In the genomic region with DNA sequence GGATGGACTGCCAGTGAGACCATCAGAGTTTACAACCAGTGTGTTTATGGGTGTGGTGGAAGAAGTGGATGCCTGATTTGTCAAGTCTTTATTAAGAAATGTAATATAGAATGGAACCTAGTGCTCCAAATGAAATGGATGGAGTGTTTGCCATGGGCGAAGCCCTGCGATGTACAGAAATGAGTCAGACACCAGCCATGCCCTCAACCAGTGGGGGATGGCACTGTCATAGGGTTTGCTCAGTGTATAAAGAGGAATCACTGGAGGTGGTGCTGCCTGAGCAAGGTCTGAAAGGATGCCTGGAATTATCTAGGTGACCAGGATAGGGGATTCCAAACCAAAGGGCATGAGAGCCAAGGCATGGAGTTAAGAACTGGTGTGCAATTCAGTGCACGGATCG, we compare ENCODE assay signal across 23 cellular contexts.
"Had no signal": no experiment of that assay in that cellular context is flagged by ENCODE, and none has a peak within 500 bp of the region (broad histone marks: within the 10 kb centered on the region; RNA-seq: fewer than 3 reads in every experiment).

No MANE protein-coding gene starts in this region.

- H3K27ac ChIP-seq: ascending aorta, body of pancreas had no signal

- H3K4me1 Mint-ChIP-seq: activated CD4-positive, alpha-beta T cell treated with anti-CD3 and anti-CD28 coated beads, Interleukin-2, amount 10 ng/mL, durations not matched to agents 7 days and 5 days; activated naive CD8-positive, alpha-beta T cell treated with anti-CD3 and anti-CD28 coated beads, Interleukin-2, amount 50 U/mL, for 24 hours; central memory CD8-positive, alpha-beta T cell; T-helper 17 cell had no signal

- H3K36me3 Mint-ChIP-seq: activated CD4-positive, alpha-beta memory T cell treated with anti-CD3 and anti-CD28 coated beads for 36 hours; activated naive CD4-positive, alpha-beta T cell treated with anti-CD3 and anti-CD28 coated beads, Interleukin-2, amount 50 U/mL, for 72 hours had no signal

- H3K4me3 Mint-ChIP-seq: activated CD4-positive, alpha-beta memory T cell treated with anti-CD3 and anti-CD28 coated beads for 36 hours; activated CD4-positive, alpha-beta T cell treated with anti-CD3 and anti-CD28 coated beads, Interleukin-2, amount 10 ng/mL, durations not matched to agents 7 days and 5 days; activated naive CD8-positive, alpha-beta T cell treated with anti-CD3 and anti-CD28 coated beads, Interleukin-2, amount 50 U/mL, for 24 hours; activated T-cell treated with anti-CD3 and anti-CD28 coated beads, Interleukin-2, amount 50 U/mL, for 4 hours; central memory CD8-positive, alpha-beta T cell; T-helper 17 cell had no signal

- ATAC-seq: activated naive CD4-positive, alpha-beta T cell treated with anti-CD3 and anti-CD28 coated beads, Interleukin-2, amount 50 U/mL, for 72 hours; activated naive CD8-positive, alpha-beta T cell treated with anti-CD3 and anti-CD28 coated beads, Interleukin-2, amount 50 U/mL, for 24 hours; activated T-cell treated with anti-CD3 and anti-CD28 coated beads, Interleukin-2, amount 50 U/mL, for 4 hours; body of pancreas; T-helper 17 cell had no signal

- H3K27ac Mint-ChIP-seq: activated CD4-positive, alpha-beta memory T cell treated with anti-CD3 and anti-CD28 coated beads for 36 hours; activated CD4-positive, alpha-beta T cell treated with anti-CD3 and anti-CD28 coated beads, Interleukin-2, amount 10 ng/mL, durations not matched to agents 7 days and 5 days; activated naive CD4-positive, alpha-beta T cell treated with anti-CD3 and anti-CD28 coated beads, Interleukin-2, amount 50 U/mL, for 72 hours; activated naive CD8-positive, alpha-beta T cell treated with anti-CD3 and anti-CD28 coated beads, Interleukin-2, amount 50 U/mL, for 24 hours; T-helper 17 cell had no signal

- H3K9me3 Mint-ChIP-seq: activated CD4-positive, alpha-beta memory T cell treated with anti-CD3 and anti-CD28 coated beads for 36 hours; activated CD4-positive, alpha-beta T cell treated with anti-CD3 and anti-CD28 coated beads, Interleukin-2, amount 10 ng/mL, durations not matched to agents 7 days and 5 days; activated naive CD4-positive, alpha-beta T cell treated with anti-CD3 and anti-CD28 coated beads, Interleukin-2, amount 50 U/mL, for 72 hours; activated naive CD8-positive, alpha-beta T cell treated with anti-CD3 and anti-CD28 coated beads, Interleukin-2, amount 50 U/mL, for 24 hours; activated T-cell treated with anti-CD3 and anti-CD28 coated beads, Interleukin-2, amount 50 U/mL, for 4 hours had no signal

- DNase-seq: activated CD4-positive, alpha-beta memory T cell treated with anti-CD3 and anti-CD28 coated beads for 36 hours; activated CD4-positive, alpha-beta T cell treated with anti-CD3 and anti-CD28 coated beads, Interleukin-2, amount 10 ng/mL, durations not matched to agents 7 days and 5 days; activated CD4-positive, CD25-positive, alpha-beta regulatory T cell; activated CD8-positive, alpha-beta memory T cell treated with anti-CD3 and anti-CD28 coated beads for 24 hours; activated effector memory CD4-positive, alpha-beta T cell treated with anti-CD3 and anti-CD28 coated beads, Interleukin-2, amount 50 U/mL, for 16 hours; activated naive CD4-positive, alpha-beta T cell treated with Interleukin-2 at 50 U/mL for 16 hours; activated naive CD8-positive, alpha-beta T cell treated with anti-CD3 and anti-CD28 coated beads, Interleukin-2, amount 50 U/mL, for 24 hours; activated T-cell treated with anti-CD3 and anti-CD28 coated beads, Interleukin-2, amount 50 U/mL, for 4 hours; amniotic stem cell; body of pancreas; KG1; NCI-H1092; NCI-H1930; NCI-H2171; NCI-H2227 treated with DMSO at 0.1 percent for 48 hours; NCI-H510A; NCI-H526 treated with DMSO at 0.1 percent for 48 hours; SIG-M5; T-helper 17 cell; T1000 had no signal
